Comparison of ENCODE assay signal across 1 cellular context in the genomic region with DNA sequence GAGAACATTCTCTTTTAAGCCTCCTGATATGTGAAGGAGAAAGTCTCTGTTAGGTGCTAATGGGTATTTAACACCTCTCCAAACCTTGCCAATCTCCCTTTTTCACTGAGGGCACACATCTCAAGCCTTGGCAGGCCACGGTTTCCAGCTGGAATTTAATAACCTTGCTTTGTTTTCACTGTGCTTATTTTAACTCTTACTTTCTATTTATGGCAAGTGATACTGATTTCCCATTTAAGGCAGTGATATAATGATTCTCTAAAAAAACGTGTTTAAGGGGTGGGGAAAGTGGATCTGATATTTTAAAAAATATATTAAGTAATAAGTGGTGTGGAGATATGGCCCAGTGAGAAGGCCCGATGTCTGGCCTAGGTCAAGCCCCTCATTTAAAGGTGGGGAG.
TF ChIP-seq lines count a peak whose summit lies in the region.

No MANE protein-coding gene starts in this region.

TF ChIP-seq in K562, 482 proteins besides CTCF, POLR2A, EP300 and RAD21 (continued from another document):
- TF ChIP-seq, protein P1, sequence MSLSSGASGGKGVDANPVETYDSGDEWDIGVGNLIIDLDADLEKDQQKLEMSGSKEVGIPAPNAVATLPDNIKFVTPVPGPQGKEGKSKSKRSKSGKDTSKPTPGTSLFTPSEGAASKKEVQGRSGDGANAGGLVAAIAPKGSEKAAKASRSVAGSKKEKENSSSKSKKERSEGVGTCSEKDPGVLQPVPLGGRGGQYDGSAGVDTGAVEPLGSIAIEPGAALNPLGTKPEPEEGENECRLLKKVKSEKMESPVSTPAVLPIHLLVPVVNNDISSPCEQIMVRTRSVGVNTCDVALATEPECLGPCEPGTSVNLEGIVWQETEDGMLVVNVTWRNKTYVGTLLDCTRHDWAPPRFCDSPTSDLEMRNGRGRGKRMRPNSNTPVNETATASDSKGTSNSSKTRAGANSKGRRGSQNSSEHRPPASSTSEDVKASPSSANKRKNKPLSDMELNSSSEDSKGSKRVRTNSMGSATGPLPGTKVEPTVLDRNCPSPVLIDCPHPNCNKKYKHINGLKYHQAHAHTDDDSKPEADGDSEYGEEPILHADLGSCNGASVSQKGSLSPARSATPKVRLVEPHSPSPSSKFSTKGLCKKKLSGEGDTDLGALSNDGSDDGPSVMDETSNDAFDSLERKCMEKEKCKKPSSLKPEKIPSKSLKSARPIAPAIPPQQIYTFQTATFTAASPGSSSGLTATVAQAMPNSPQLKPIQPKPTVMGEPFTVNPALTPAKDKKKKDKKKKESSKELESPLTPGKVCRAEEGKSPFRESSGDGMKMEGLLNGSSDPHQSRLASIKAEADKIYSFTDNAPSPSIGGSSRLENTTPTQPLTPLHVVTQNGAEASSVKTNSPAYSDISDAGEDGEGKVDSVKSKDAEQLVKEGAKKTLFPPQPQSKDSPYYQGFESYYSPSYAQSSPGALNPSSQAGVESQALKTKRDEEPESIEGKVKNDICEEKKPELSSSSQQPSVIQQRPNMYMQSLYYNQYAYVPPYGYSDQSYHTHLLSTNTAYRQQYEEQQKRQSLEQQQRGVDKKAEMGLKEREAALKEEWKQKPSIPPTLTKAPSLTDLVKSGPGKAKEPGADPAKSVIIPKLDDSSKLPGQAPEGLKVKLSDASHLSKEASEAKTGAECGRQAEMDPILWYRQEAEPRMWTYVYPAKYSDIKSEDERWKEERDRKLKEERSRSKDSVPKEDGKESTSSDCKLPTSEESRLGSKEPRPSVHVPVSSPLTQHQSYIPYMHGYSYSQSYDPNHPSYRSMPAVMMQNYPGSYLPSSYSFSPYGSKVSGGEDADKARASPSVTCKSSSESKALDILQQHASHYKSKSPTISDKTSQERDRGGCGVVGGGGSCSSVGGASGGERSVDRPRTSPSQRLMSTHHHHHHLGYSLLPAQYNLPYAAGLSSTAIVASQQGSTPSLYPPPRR (CRISPR knock-in tag; IDR thresholded peaks at IDR 0.05; ENCODE audit: borderline replicate concordance), result no peak
- TF ChIP-seq EWSR1 (IDR thresholded peaks at IDR 0.05; ENCODE audit: borderline replicate concordance, low read depth, partially characterized antibody) (no peak), ZNF444 (CRISPR knock-in tag; IDR thresholded peaks at IDR 0.05) (no peak), ZNF77 (CRISPR knock-in tag; IDR thresholded peaks at IDR 0.05) (no peak)
